Comparison of ENCODE assay signal across 8 cellular contexts in genomic region chr1:244919320-244920282, GRCh38. TPM values are rescaled to one million over a fixed set of nuclear protein-coding genes. Genes with fewer than 3 reads are reported as not detected.
A peak's percentile ranks its signal among the peaks of the same experiment; 100 is the strongest.
DNase-seq lines count a peak whose midpoint lies in the region; ATAC-seq and TF ChIP-seq lines count a peak whose summit lies in the region.

No MANE protein-coding gene starts in this region.

- H3K9ac ChIP-seq in BLaER1 treated with 17β-estradiol and CSF1 and Interleukin-3, amounts not matched to agents 10 nM and 100 nM, result peak overlapping the region; percentile 71 to 80 (median 79); a peak in 19 of 22 replicates
- no peak overlapping the region for H3K9ac ChIP-seq in mucosa of stomach (ENCODE audit: low read length)

- in situ Hi-C loops in HAP-1 (cut with MboI; ENCODE audit: low sequenced_read_pairs), result no loop called here

- peaks cover 0 to 6% (median 0%) of the 10 kb centered on the region in 11 experiments; a peak in 1 of 22 replicates for H3K9me3 ChIP-seq in BLaER1 treated with 17β-estradiol and CSF1 and Interleukin-3, amounts not matched to agents 10 nM and 100 nM (replicated peaks in 1 of 11)
- H3K9me3 ChIP-seq in HAP-1 (no peaks in the 10 kb centered on the region), ascending aorta (no peaks in the 10 kb centered on the region), mucosa of stomach (ENCODE audit: control insufficient read depth, low read length) (no peaks in the 10 kb centered on the region)

- H3K4me3 ChIP-seq in BLaER1 treated with 17β-estradiol and CSF1 and Interleukin-3, amounts not matched to agents 10 nM and 100 nM, result peak overlapping the region in 9 of 10 experiments; percentile 52 to 72 (median 58); a peak in 17 of 20 replicates
- H3K4me3 ChIP-seq in HAP-1 (peak overlapping the region; percentile 30), ascending aorta (peak overlapping the region; percentile 63 to 70), mucosa of stomach (ENCODE audit: low read length) (peak overlapping the region; percentile 21)

- H4K20me1 ChIP-seq in BLaER1 treated with 17β-estradiol and CSF1 and Interleukin-3, amounts not matched to agents 10 nM and 100 nM, result no peaks in the 10 kb centered on the region

- peaks cover 34 to 57% (median 42%) of the 10 kb centered on the region in 10 experiments for H3K4me1 ChIP-seq in BLaER1 treated with 17β-estradiol and CSF1 and Interleukin-3, amounts not matched to agents 10 nM and 100 nM
- peaks cover 3% of the 10 kb centered on the region; the same call in 1 of the 2 replicates for H3K4me1 ChIP-seq in HAP-1
- no peaks in the 10 kb centered on the region for H3K4me1 ChIP-seq in ascending aorta
- peaks cover 6% of the 10 kb centered on the region for H3K4me1 ChIP-seq in mucosa of stomach (ENCODE audit: control insufficient read depth, insufficient read depth, low read length)

- ATAC-seq in GM21723 (IDR thresholded peaks at IDR 0.05; ENCODE audit: unreplicated experiment), result no peak
- no peak for ATAC-seq in HG02798 (IDR thresholded peaks at IDR 0.05; ENCODE audit: poor library complexity, unreplicated experiment)

- intact Hi-C loops in ascending aorta (cut with DNase I), result loop anchor here (2.0 kb wide), 1 partner anchor 45 kb away; no protein-coding TSS in a partner anchor

- H3K36me3 ChIP-seq in BLaER1 treated with 17β-estradiol and CSF1 and Interleukin-3, amounts not matched to agents 10 nM and 100 nM, result no peaks in the 10 kb centered on the region
- H3K36me3 ChIP-seq in HAP-1 (replicated peaks) (no peaks in the 10 kb centered on the region), ascending aorta (no peaks in the 10 kb centered on the region), mucosa of stomach (ENCODE audit: control insufficient read depth, insufficient read depth, low read length) (no peaks in the 10 kb centered on the region)

- peak overlapping the region in 10 of 11 experiments; percentile 71 to 96 (median 94); a peak in 20 of 22 replicates for H3K27ac ChIP-seq in BLaER1 treated with 17β-estradiol and CSF1 and Interleukin-3, amounts not matched to agents 10 nM and 100 nM
- no peak overlapping the region for H3K27ac ChIP-seq in ascending aorta

- H3K4me2 ChIP-seq in BLaER1 treated with 17β-estradiol and CSF1 and Interleukin-3, amounts not matched to agents 10 nM and 100 nM, result peak overlapping the region; percentile 73 to 94 (median 88)

- TF ChIP-seq CTCF in ascending aorta (IDR thresholded peaks at IDR 0.05), result no peak

- no peak for DNase-seq in HAP-1 (ENCODE audit: low spot score in 2 of 2)
- DNase-seq in ascending aorta (ENCODE audit: low spot score in 2 of 2), result no peak
- DNase-seq in SHP77 treated with DMSO at 0.1 percent for 48 hours (lab: John Stamatoyannopoulos, UW), result no peak
- no peak for DNase-seq in stimulated activated CD4-positive, alpha-beta T cell treated with anti-CD3 and anti-CD28 coated beads, Interleukin-2, amount 100 ng/mL, for 48 hours

- H3K27me3 ChIP-seq in BLaER1 treated with 17β-estradiol and CSF1 and Interleukin-3, amounts not matched to agents 10 nM and 100 nM, result peaks cover 5 to 37% (median 29%) of the 10 kb centered on the region in 11 experiments; a peak in 21 of 22 replicates
- H3K27me3 ChIP-seq in HAP-1 (ENCODE audit: low read depth) (no peaks in the 10 kb centered on the region), ascending aorta (no peaks in the 10 kb centered on the region), mucosa of stomach (ENCODE audit: control insufficient read depth, insufficient read depth, low read length) (peaks cover 12% of the 10 kb centered on the region)

RNA-seq across cellular contexts. Expression of gene HNRNPU, which starts 55.3 kb away (rescaled TPM):
- total RNA-seq in ascending aorta, result 128 TPM

Comparison
In these comparisons a context has a peak if more than half of its experiments do, and no peak if none do; other contexts are left out.
1. H3K27ac ChIP-seq: peak in BLaER1 treated with 17β-estradiol and CSF1 and Interleukin-3, amounts not matched to agents 10 nM and 100 nM (10 of 11); none in ascending aorta (0 of 2).
2. Peak in every context shown above with its lines, with median percentiles within 50 percentile points of each other: H3K4me3 ChIP-seq.